ENCODE assay signal across 11 cellular contexts in the genomic region with DNA sequence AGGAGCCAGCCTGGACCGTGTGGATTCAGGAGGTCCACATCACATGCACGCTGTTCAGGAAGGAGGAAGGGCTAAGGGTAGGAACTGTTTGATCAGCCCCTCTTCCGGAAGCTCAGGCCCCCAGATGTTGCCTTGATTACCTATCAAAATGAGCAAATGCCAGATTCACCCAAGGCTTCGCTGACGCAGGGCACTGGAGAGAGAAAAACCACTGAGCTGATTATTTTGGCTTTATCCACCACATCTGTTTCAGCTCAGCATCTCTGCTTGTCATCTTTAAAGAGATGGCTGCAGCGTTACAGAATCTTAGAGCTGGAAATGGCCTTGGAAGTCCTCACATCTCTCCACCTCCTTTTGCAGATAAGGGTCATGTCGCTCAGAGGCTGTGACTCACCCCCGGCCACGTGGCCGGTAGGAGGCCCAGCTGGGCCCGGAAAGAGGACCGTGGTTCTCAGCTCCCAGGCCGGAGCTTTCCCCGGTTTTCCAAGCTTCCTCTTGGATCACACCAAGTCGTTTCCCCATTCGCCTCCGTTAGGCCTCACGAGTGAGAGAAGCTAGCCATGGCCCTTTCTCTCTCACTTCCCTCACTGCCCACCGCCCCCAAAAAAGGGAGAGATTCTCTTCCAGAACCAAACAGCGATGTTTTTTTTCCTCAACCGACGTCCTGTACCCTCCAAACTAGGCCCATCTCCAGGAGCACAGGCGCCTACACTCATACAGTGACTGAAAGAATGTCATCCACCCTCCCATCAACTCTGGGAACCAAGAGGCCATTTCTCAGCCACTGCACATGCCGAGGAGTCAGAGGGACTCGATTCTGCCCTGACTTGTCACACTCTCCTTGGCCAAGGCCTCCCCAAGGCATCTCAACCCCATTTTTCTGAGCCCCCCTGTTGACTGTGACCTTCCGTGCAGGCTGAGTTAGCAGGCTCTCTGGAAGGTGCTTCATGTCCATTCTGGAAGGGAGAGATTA. TPM values are rescaled to one million over a fixed set of nuclear protein-coding genes. Genes with fewer than 3 reads are reported as not detected.
DNase-seq lines count a peak whose midpoint lies in the region; ATAC-seq and TF ChIP-seq lines count a peak whose summit lies in the region.
"Had no signal": no experiment of that assay in that cellular context is flagged by ENCODE, and none has a peak within 500 bp of the region (broad histone marks: within the 10 kb centered on the region; RNA-seq: fewer than 3 reads in every experiment).

No MANE protein-coding gene starts in this region.

- no peaks in the 10 kb centered on the region for H3K36me3 Mint-ChIP-seq in activated T-helper 2 cell treated with anti-CD3 and anti-CD28 coated beads, Interferon-gamma antibody, Interleukin-2, Interleukin-4, amounts not matched to agents 10 μg/mL and 5 μg/mL and 100 μg/mL, durations not matched to agents 14 hours and 24 hours and 36 hours (ENCODE audit: low read depth)
- H3K36me3 Mint-ChIP-seq: activated naive CD8-positive, alpha-beta T cell had no signal

- no peaks in the 10 kb centered on the region for H3K9me3 Mint-ChIP-seq in activated T-helper 2 cell treated with anti-CD3 and anti-CD28 coated beads, Interferon-gamma antibody, Interleukin-2, Interleukin-4, amounts not matched to agents 10 μg/mL and 5 μg/mL and 100 μg/mL, durations not matched to agents 14 hours and 24 hours and 36 hours

- peak overlapping the region; percentile 30 for H3K4me2 ChIP-seq in hepatocyte

- no peaks in the 10 kb centered on the region for H3K27me3 Mint-ChIP-seq in activated T-helper 2 cell treated with anti-CD3 and anti-CD28 coated beads, Interferon-gamma antibody, Interleukin-2, Interleukin-4, amounts not matched to agents 10 μg/mL and 5 μg/mL and 100 μg/mL, durations not matched to agents 14 hours and 24 hours and 36 hours (ENCODE audit: low read depth)
- H3K27me3 Mint-ChIP-seq: activated naive CD8-positive, alpha-beta T cell had no signal

- no peaks in the 10 kb centered on the region for H3K9me3 ChIP-seq in hepatocyte (ENCODE audit: low read depth)
- H3K9me3 ChIP-seq in stomach: no peaks in the 10 kb centered on the region

- H3K4me1 ChIP-seq in hepatocyte (ENCODE audit: insufficient read depth) (peaks cover 64% of the 10 kb centered on the region), stomach (peaks cover 38 to 95% (median 47%) of the 10 kb centered on the region in 4 donors)

- 54% methylated on average over 26 of the region's 26 CpGs for WGBS in hepatocyte (ENCODE audit: low lambda C conversion rate, missing lambda C conversion rate)
- 43 to 55% (median 49%) methylated on average over 26 of the region's 26 CpGs for WGBS in stomach, 5 donors

- TF ChIP-seq CTCF in hepatocyte (IDR thresholded peaks at IDR 0.05; ENCODE audit: poor library complexity): no peak
- no peak for TF ChIP-seq CTCF in stomach (IDR thresholded peaks at IDR 0.05)

- peaks cover 28% of the 10 kb centered on the region for H3K4me1 Mint-ChIP-seq in activated T-helper 2 cell treated with anti-CD3 and anti-CD28 coated beads, Interferon-gamma antibody, Interleukin-2, Interleukin-4, amounts not matched to agents 10 μg/mL and 5 μg/mL and 100 μg/mL, durations not matched to agents 14 hours and 24 hours and 36 hours (ENCODE audit: low read depth)

- DNase-seq in H7 (peak; percentile 40), hepatocyte (ENCODE audit: low spot score) (peak; percentile 89), stomach (peak; percentile 75), NCI-H69 (lab: John Stamatoyannopoulos, UW) (no peak), NCI-H128 (lab: John Stamatoyannopoulos, UW; ENCODE audit: unreplicated experiment) (no peak), NCI-H2081 (lab: John Stamatoyannopoulos, UW) (no peak)
- DNase-seq in activated T-helper 2 cell treated with anti-CD3 and anti-CD28 coated beads, Interferon-gamma antibody, Interleukin-2, Interleukin-4, amounts not matched to agents 10 μg/mL and 5 μg/mL and 100 μg/mL, durations not matched to agents 14 hours and 24 hours and 36 hours (ENCODE audit: low spot score): no peak
- DNase-seq: NCI-H524 treated with DMSO at 0.1 percent for 48 hours; stimulated activated CD4-positive, alpha-beta T cell treated with anti-CD3 and anti-CD28 coated beads, Interleukin-12 subunit alpha, Interleukin-12 subunit beta, amount 100 ng/mL, for 4 hours had no signal

- H3K4me3 Mint-ChIP-seq in activated T-helper 2 cell treated with anti-CD3 and anti-CD28 coated beads, Interferon-gamma antibody, Interleukin-2, Interleukin-4, amounts not matched to agents 10 μg/mL and 5 μg/mL and 100 μg/mL, durations not matched to agents 14 hours and 24 hours and 36 hours (ENCODE audit: low read depth): no peak overlapping the region
- H3K4me3 Mint-ChIP-seq: activated naive CD8-positive, alpha-beta T cell had no signal

- TF ChIP-seq EP300 in stomach (IDR thresholded peaks at IDR 0.05): no peak

- H3K4me3 ChIP-seq in H7 (ENCODE audit: insufficient read depth, low read depth, low read length) (no peak overlapping the region), hepatocyte (no peak overlapping the region), stomach (no peak overlapping the region)

- H3K27me3 ChIP-seq in H7 (ENCODE audit: control insufficient read depth, insufficient read depth, low read length) (no peaks in the 10 kb centered on the region; the same call in 1 of the 2 replicates), hepatocyte (no peaks in the 10 kb centered on the region), stomach (no peaks in the 10 kb centered on the region)

- intact Hi-C loops in activated T-helper 2 cell treated with anti-CD3 and anti-CD28 coated beads, Interferon-gamma antibody, Interleukin-2, Interleukin-4, amounts not matched to agents 10 μg/mL and 5 μg/mL and 100 μg/mL, durations not matched to agents 14 hours and 24 hours and 36 hours (cut with micrococcal nuclease): no loop called here
- intact Hi-C loops in stomach (cut with DNase I; ENCODE audit: low total_unique reads): no loop called here

- H3K79me2 ChIP-seq in hepatocyte: no peaks in the 10 kb centered on the region

- no peaks in the 10 kb centered on the region for H3K36me3 ChIP-seq in H7 (replicated peaks; ENCODE audit: control insufficient read depth, insufficient read depth, low read length)
- no peaks in the 10 kb centered on the region for H3K36me3 ChIP-seq in hepatocyte (replicated peaks; ENCODE audit: insufficient read depth, low read depth)
- no peaks in the 10 kb centered on the region for H3K36me3 ChIP-seq in stomach

- TF ChIP-seq POLR2A in stomach (IDR thresholded peaks at IDR 0.05): no peak

- H3K27ac ChIP-seq in hepatocyte (peak overlapping the region; percentile 96), stomach (peak overlapping the region; percentile 71 to 81 (median 79))

- peak overlapping the region; percentile 26 for H3K27ac Mint-ChIP-seq in activated T-helper 2 cell treated with anti-CD3 and anti-CD28 coated beads, Interferon-gamma antibody, Interleukin-2, Interleukin-4, amounts not matched to agents 10 μg/mL and 5 μg/mL and 100 μg/mL, durations not matched to agents 14 hours and 24 hours and 36 hours
- H3K27ac Mint-ChIP-seq: activated naive CD8-positive, alpha-beta T cell had no signal

- no peaks in the 10 kb centered on the region for H4K20me1 ChIP-seq in hepatocyte (ENCODE audit: insufficient read depth, poor library complexity, severe bottlenecking)

- H3K9me2 ChIP-seq in hepatocyte (replicated peaks; ENCODE audit: insufficient read depth): no peaks in the 10 kb centered on the region

- H2AFZ ChIP-seq in hepatocyte: peak overlapping the region; percentile 14

- no peak for ATAC-seq in GM21717 (IDR thresholded peaks at IDR 0.05; ENCODE audit: unreplicated experiment)

RNA-seq across cellular contexts. Expression of gene LIF, which starts 37.6 kb away (rescaled TPM):
- 0.41 and 0.59 TPM in 2 replicates for total RNA-seq in H7 (2014; rRNA removed; shearing (Covaris generic))
- 919 and 932 TPM in 2 replicates for total RNA-seq in activated T-helper 2 cell treated with anti-CD3 and anti-CD28 coated beads, Interferon-gamma antibody, Interleukin-2, Interleukin-4, amounts not matched to agents 10 μg/mL and 5 μg/mL and 100 μg/mL, durations not matched to agents 14 hours and 24 hours and 36 hours
- total RNA-seq in hepatocyte (13.4 and 21.1 TPM in 2 replicates), stomach (1 to 10 TPM in 3 of 5 donors, not detected in 2; 2.0 to 2.4 (median 2.3) TPM)
- polyA plus RNA-seq in hepatocyte (8.2 and 14.8 TPM in 2 replicates), stomach (1 to 10 TPM in 2 of 3 donors, under 1 TPM in 1; 0.35 to 5.0 (median 1.4) TPM)

RNA-seq across cellular contexts. Expression of gene OSM, which starts 57.7 kb away (rescaled TPM):
- not detected in 2 replicates for total RNA-seq in H7 (2014; rRNA removed; shearing (Covaris generic))
- 148 and 152 TPM in 2 replicates for total RNA-seq in activated T-helper 2 cell treated with anti-CD3 and anti-CD28 coated beads, Interferon-gamma antibody, Interleukin-2, Interleukin-4, amounts not matched to agents 10 μg/mL and 5 μg/mL and 100 μg/mL, durations not matched to agents 14 hours and 24 hours and 36 hours
- total RNA-seq in hepatocyte (0.48 and 1.5 TPM in 2 replicates), stomach (1 to 10 TPM in 1 of 5 donors, not detected in 4; 1.3 TPM)
- polyA plus RNA-seq in hepatocyte (not detected in 2 replicates), stomach (10 to 100 TPM in 1 of 3 donors, 1 to 10 TPM in 1, under 1 TPM in 1; 0.33 to 22.7 (median 1.1) TPM)

Comparison
In these comparisons a context has a peak if more than half of its experiments do, and no peak if none do; other contexts are left out.
1. DNase-seq: peak in H7 (single experiment), hepatocyte (single experiment) and stomach (single experiment); none in activated T-helper 2 cell treated with anti-CD3 and anti-CD28 coated beads, Interferon-gamma antibody, Interleukin-2, Interleukin-4, amounts not matched to agents 10 μg/mL and 5 μg/mL and 100 μg/mL, durations not matched to agents 14 hours and 24 hours and 36 hours (single experiment), NCI-H69 (single experiment), NCI-H128 (single experiment) and NCI-H2081 (0 of 2).
2. RNA of gene LIF, which starts 37.6 kb away (total RNA-seq): 919 to 932 TPM in activated T-helper 2 cell treated with anti-CD3 and anti-CD28 coated beads, Interferon-gamma antibody, Interleukin-2, Interleukin-4, amounts not matched to agents 10 μg/mL and 5 μg/mL and 100 μg/mL, durations not matched to agents 14 hours and 24 hours and 36 hours; 13.4 to 21.1 TPM in hepatocyte, 2.0 to 2.4 TPM in stomach and 0.41 to 0.59 TPM in H7; every median in the first group is over 10 times any median in the second.
3. RNA of gene OSM, which starts 57.7 kb away (total RNA-seq): 148 to 152 TPM in activated T-helper 2 cell treated with anti-CD3 and anti-CD28 coated beads, Interferon-gamma antibody, Interleukin-2, Interleukin-4, amounts not matched to agents 10 μg/mL and 5 μg/mL and 100 μg/mL, durations not matched to agents 14 hours and 24 hours and 36 hours; 0.48 to 1.5 TPM in hepatocyte, not detected in H7 and 1.3 TPM in stomach; every median in the first group is over 10 times any median in the second.